In genomic region chr1:66940968-66941367, GRCh38 we compare ENCODE assay signal across 20 cellular contexts. TPM values are rescaled to one million over a fixed set of nuclear protein-coding genes. Genes with fewer than 3 reads are reported as not detected.
DNase-seq lines count a peak whose midpoint lies in the region; ATAC-seq and TF ChIP-seq lines count a peak whose summit lies in the region.
"Had no signal": no experiment of that assay in that cellular context is flagged by ENCODE, and none has a peak within 500 bp of the region (broad histone marks: within the 10 kb centered on the region; RNA-seq: fewer than 3 reads in every experiment).

No MANE protein-coding gene starts in this region.

- H3K4me2 ChIP-seq in skeletal muscle satellite cell (ENCODE audit: low read length), result peak overlapping the region; percentile 11

- DNase-seq in activated naive CD4-positive, alpha-beta T cell (lab: John Stamatoyannopoulos, UW), result no peak
- DNase-seq in fibroblast of peridontal ligament (ENCODE audit: extremely low read depth) (peak; percentile 58), NCI-H2227 treated with DMSO at 0.1 percent for 48 hours (lab: John Stamatoyannopoulos, UW) (no peak), prostate gland (ENCODE audit: low spot score) (no peak), left cardiac atrium (no peak)
- DNase-seq: aorta; Kasumi-1; NCI-H748 treated with DMSO at 0.1 percent for 48 hours; nucleus accumbens; OCI-M1; SHP77; sigmoid colon; stimulated activated CD4-positive, alpha-beta T cell treated with anti-CD3 and anti-CD28 coated beads, Interleukin-2, amount 100 ng/mL, for 24 hours; T-cell; upper lobe of right lung; WERI-Rb-1 had no signal

- no peaks in the 10 kb centered on the region for H3K27me3 Mint-ChIP-seq in activated naive CD4-positive, alpha-beta T cell treated with anti-CD3 and anti-CD28 coated beads, Interleukin-2, amount 50 U/mL, for 24 hours
- no peaks in the 10 kb centered on the region for H3K27me3 Mint-ChIP-seq in activated T-helper 17 cell treated with anti-CD3 and anti-CD28 coated beads, Interleukin-2, amount 50 U/mL, for 72 hours
- H3K27me3 Mint-ChIP-seq: T-cell had no signal

- H3K27ac Mint-ChIP-seq in activated naive CD4-positive, alpha-beta T cell treated with anti-CD3 and anti-CD28 coated beads, Interleukin-2, amount 50 U/mL, for 24 hours, result no peak overlapping the region
- H3K27ac Mint-ChIP-seq in activated T-helper 17 cell treated with anti-CD3 and anti-CD28 coated beads, Interleukin-2, amount 50 U/mL, for 72 hours, result peak overlapping the region; percentile 21

- ATAC-seq in activated T-helper 17 cell treated with anti-CD3 and anti-CD28 coated beads, Interleukin-2, amount 50 U/mL, for 72 hours (replicated peaks), result no peak
- ATAC-seq in left cardiac atrium, result no peak
- ATAC-seq: HCT116, T-cell, upper lobe of right lung had no signal

- H3K27me3 ChIP-seq in skeletal muscle satellite cell (ENCODE audit: control insufficient read depth, insufficient read depth, low read length), result no peaks in the 10 kb centered on the region
- no peaks in the 10 kb centered on the region for H3K27me3 ChIP-seq in prostate gland (replicated peaks; ENCODE audit: insufficient read depth)
- H3K27me3 ChIP-seq: sigmoid colon, upper lobe of right lung had no signal

- peaks cover 86% of the 10 kb centered on the region for H3K4me1 Mint-ChIP-seq in activated naive CD4-positive, alpha-beta T cell treated with anti-CD3 and anti-CD28 coated beads, Interleukin-2, amount 50 U/mL, for 24 hours
- peaks cover 40% of the 10 kb centered on the region for H3K4me1 Mint-ChIP-seq in activated T-helper 17 cell treated with anti-CD3 and anti-CD28 coated beads, Interleukin-2, amount 50 U/mL, for 72 hours

- H3K9me3 ChIP-seq in skeletal muscle satellite cell (replicated peaks; ENCODE audit: low read length) (no peaks in the 10 kb centered on the region), prostate gland (no peaks in the 10 kb centered on the region)
- H3K9me3 ChIP-seq: sigmoid colon, upper lobe of right lung had no signal

- 93% methylated on average over 1 of the region's 1 CpG for WGBS in prostate gland

- H3K4me3 Mint-ChIP-seq in activated naive CD4-positive, alpha-beta T cell treated with anti-CD3 and anti-CD28 coated beads, Interleukin-2, amount 50 U/mL, for 24 hours, result peak overlapping the region; percentile 4
- peak overlapping the region; percentile 34 for H3K4me3 Mint-ChIP-seq in activated T-helper 17 cell treated with anti-CD3 and anti-CD28 coated beads, Interleukin-2, amount 50 U/mL, for 72 hours

- no peaks in the 10 kb centered on the region for H3K9me3 Mint-ChIP-seq in activated naive CD4-positive, alpha-beta T cell treated with anti-CD3 and anti-CD28 coated beads, Interleukin-2, amount 50 U/mL, for 24 hours
- H3K9me3 Mint-ChIP-seq in activated T-helper 17 cell treated with anti-CD3 and anti-CD28 coated beads, Interleukin-2, amount 50 U/mL, for 72 hours, result no peaks in the 10 kb centered on the region
- H3K9me3 Mint-ChIP-seq: T-cell had no signal

- peaks cover 13% of the 10 kb centered on the region for H3K36me3 ChIP-seq in skeletal muscle satellite cell (ENCODE audit: insufficient read depth, low read length)
- H3K36me3 ChIP-seq in prostate gland, result no peaks in the 10 kb centered on the region
- H3K36me3 ChIP-seq: sigmoid colon had no signal

- TF ChIP-seq POLR2A in prostate gland (IDR thresholded peaks at IDR 0.05), result no peak

- no peak for TF ChIP-seq CTCF in prostate gland (IDR thresholded peaks at IDR 0.05)

- H3K36me3 Mint-ChIP-seq in activated naive CD4-positive, alpha-beta T cell treated with anti-CD3 and anti-CD28 coated beads, Interleukin-2, amount 50 U/mL, for 24 hours, result peaks cover 12% of the 10 kb centered on the region
- peaks cover 88% of the 10 kb centered on the region for H3K36me3 Mint-ChIP-seq in activated T-helper 17 cell treated with anti-CD3 and anti-CD28 coated beads, Interleukin-2, amount 50 U/mL, for 72 hours (ENCODE audit: low read depth)

- peaks cover 48% of the 10 kb centered on the region for H3K4me1 ChIP-seq in skeletal muscle satellite cell (ENCODE audit: control insufficient read depth, insufficient read depth, low read length)
- no peaks in the 10 kb centered on the region for H3K4me1 ChIP-seq in prostate gland (replicated peaks)

- H3K4me3 ChIP-seq in skeletal muscle satellite cell (ENCODE audit: low read length), result no peak overlapping the region
- no peak overlapping the region for H3K4me3 ChIP-seq in prostate gland
- H3K4me3 ChIP-seq: sigmoid colon, upper lobe of right lung had no signal

- H3K9ac ChIP-seq in skeletal muscle satellite cell (ENCODE audit: low read depth, low read length), result no peak overlapping the region

- intact Hi-C loops in prostate gland (cut with DNase I), result no loop called here
- intact Hi-C loops in left cardiac atrium (cut with DNase I), result no loop called here

- no peak overlapping the region for H3K27ac ChIP-seq in prostate gland
- H3K27ac ChIP-seq: sigmoid colon, upper lobe of right lung, WERI-Rb-1 had no signal

RNA-seq across cellular contexts. Expression of gene MIER1, which starts 16.2 kb away (rescaled TPM):
- total RNA-seq in activated T-helper 17 cell treated with anti-CD3 and anti-CD28 coated beads, Interleukin-2, amount 50 U/mL, for 72 hours, result 10 to 100 TPM; 44.7 to 60.0 TPM
- total RNA-seq in skeletal muscle satellite cell (2012; rRNA removed), result 16.8 and 19.0 TPM in 2 replicates
- 10 to 100 TPM; 22.2 to 45.6 TPM for total RNA-seq in prostate gland
- 10 to 100 TPM; 19.9 to 27.5 TPM for total RNA-seq in left cardiac atrium

RNA-seq across cellular contexts. Expression of gene DNAI4, which starts 16.3 kb away (rescaled TPM):
- total RNA-seq in activated T-helper 17 cell treated with anti-CD3 and anti-CD28 coated beads, Interleukin-2, amount 50 U/mL, for 72 hours, result 1 to 10 TPM in 1 of 2 donors, under 1 TPM in 1; 0.65 to 1.4 TPM
- 2.3 and 2.8 TPM in 2 replicates for total RNA-seq in skeletal muscle satellite cell (2012; rRNA removed)
- 1 to 10 TPM; 8.0 to 8.5 TPM for total RNA-seq in prostate gland
- 10 to 100 TPM; 10.3 to 17.5 TPM for total RNA-seq in left cardiac atrium
